Comparison of ENCODE assay signal across 1 cellular context in genomic region chr1:21175670-21176581, GRCh38.
A peak's percentile ranks its signal among the peaks of the same experiment; 100 is the strongest.
TF ChIP-seq lines count a peak whose summit lies in the region.

No MANE protein-coding gene starts in this region.

TF ChIP-seq in HepG2, 621 proteins besides CTCF, POLR2A, EP300 and RAD21 (continued from another document and continues in another):
- TF ChIP-seq ZHX1 (CRISPR knock-in tag; IDR thresholded peaks at IDR 0.05; ENCODE audit: low read depth), result no peak
- TF ChIP-seq TIGD3 (CRISPR knock-in tag; IDR thresholded peaks at IDR 0.05; ENCODE audit: borderline replicate concordance), result no peak
- TF ChIP-seq ZNF337 (CRISPR knock-in tag; IDR thresholded peaks at IDR 0.05; ENCODE audit: borderline replicate concordance, low read depth), result no peak
- TF ChIP-seq ZNF225 (CRISPR knock-in tag; IDR thresholded peaks at IDR 0.05), result 0 out of 2 replicates have a peak, but pooled peaks have one; percentile 32
- no peak for TF ChIP-seq DNMT3B (CRISPR knock-in tag; conservative IDR thresholded peaks at IDR 0.05)
- TF ChIP-seq HINFP (CRISPR knock-in tag; IDR thresholded peaks at IDR 0.05; ENCODE audit: low read depth), result no peak
- no peak for TF ChIP-seq ZBTB37 (CRISPR knock-in tag; IDR thresholded peaks at IDR 0.05)
- TF ChIP-seq SOX5 (CRISPR knock-in tag; IDR thresholded peaks at IDR 0.05; ENCODE audit: borderline replicate concordance), result no peak
- TF ChIP-seq NFRKB (IDR thresholded peaks at IDR 0.05), result no peak
- no peak for TF ChIP-seq CBX5 (CRISPR knock-in tag; IDR thresholded peaks at IDR 0.05; ENCODE audit: borderline replicate concordance)
- TF ChIP-seq DRAP1 (CRISPR knock-in tag; IDR thresholded peaks at IDR 0.05), result no peak
- no peak for TF ChIP-seq GATAD2A (CRISPR knock-in tag; IDR thresholded peaks at IDR 0.05)
- TF ChIP-seq ZNF704 (CRISPR knock-in tag; IDR thresholded peaks at IDR 0.05; ENCODE audit: borderline replicate concordance), result no peak
- TF ChIP-seq ZNF562 (CRISPR knock-in tag; IDR thresholded peaks at IDR 0.05; ENCODE audit: borderline replicate concordance), result no peak
- TF ChIP-seq JUN (CRISPR knock-in tag; IDR thresholded peaks at IDR 0.05), result no peak
- TF ChIP-seq PCBP2 (optimal IDR thresholded peaks at IDR 0.05; ENCODE audit: low read depth, low read length, poor library complexity, severe bottlenecking), result peak; percentile 19
- TF ChIP-seq DMTF1 (CRISPR knock-in tag; IDR thresholded peaks at IDR 0.05), result no peak
- TF ChIP-seq KIAA2018 (CRISPR knock-in tag; IDR thresholded peaks at IDR 0.05; ENCODE audit: borderline replicate concordance), result no peak
- TF ChIP-seq GFI1 (CRISPR knock-in tag; IDR thresholded peaks at IDR 0.05; ENCODE audit: borderline replicate concordance), result no peak
- no peak for TF ChIP-seq CENPX (CRISPR knock-in tag; IDR thresholded peaks at IDR 0.05)
- TF ChIP-seq CERS6 (CRISPR knock-in tag; IDR thresholded peaks at IDR 0.05), result no peak
- 0 out of 2 replicates have a peak, but pooled peaks have one; percentile 6 for TF ChIP-seq ARID4A (CRISPR knock-in tag; IDR thresholded peaks at IDR 0.05; ENCODE audit: borderline replicate concordance)
